1 cellular context compared by ENCODE assay signal in the genomic region with DNA sequence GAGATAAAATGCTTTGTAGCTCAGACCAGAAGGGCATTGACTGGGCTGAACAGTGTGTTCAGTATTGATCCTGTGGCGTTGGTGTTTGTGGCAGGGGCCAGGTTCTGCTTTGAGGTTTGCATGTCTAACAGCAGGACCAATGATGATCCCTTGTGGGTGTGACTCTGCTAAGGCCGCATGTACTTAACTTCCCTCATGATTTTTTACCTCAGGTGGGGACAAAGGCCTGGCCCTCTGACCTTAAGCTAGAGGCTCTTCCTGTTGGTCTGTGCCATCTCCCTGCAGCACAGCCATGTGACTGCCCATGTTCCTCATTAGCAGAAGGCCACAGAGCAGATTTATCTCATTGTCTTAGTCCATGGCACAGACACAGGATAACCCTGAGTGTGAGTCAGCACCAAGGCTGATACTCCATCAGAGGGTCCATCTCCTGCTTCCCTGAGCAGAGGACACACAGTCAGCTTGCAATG.
TF ChIP-seq lines count a peak whose summit lies in the region.

No MANE protein-coding gene starts in this region.

TF ChIP-seq in GM12878, 131 proteins besides CTCF, POLR2A, EP300 and RAD21:
- TF ChIP-seq ZSCAN29 (IDR thresholded peaks at IDR 0.05) (no peak), ASH2L (IDR thresholded peaks at IDR 0.05; ENCODE audit: borderline replicate concordance, low read depth) (no peak), ZNF217 (IDR thresholded peaks at IDR 0.05) (no peak), PML (IDR thresholded peaks at IDR 0.05; ENCODE audit: low read length) (no peak), MTA2 (IDR thresholded peaks at IDR 0.05; ENCODE audit: low read depth) (no peak), GATAD2B (conservative IDR thresholded peaks at IDR 0.05; ENCODE audit: low read depth) (no peak), NFYA (IDR thresholded peaks at IDR 0.05; ENCODE audit: borderline replicate concordance, low read depth, low read length) (no peak)
- TF ChIP-seq, protein P1, sequence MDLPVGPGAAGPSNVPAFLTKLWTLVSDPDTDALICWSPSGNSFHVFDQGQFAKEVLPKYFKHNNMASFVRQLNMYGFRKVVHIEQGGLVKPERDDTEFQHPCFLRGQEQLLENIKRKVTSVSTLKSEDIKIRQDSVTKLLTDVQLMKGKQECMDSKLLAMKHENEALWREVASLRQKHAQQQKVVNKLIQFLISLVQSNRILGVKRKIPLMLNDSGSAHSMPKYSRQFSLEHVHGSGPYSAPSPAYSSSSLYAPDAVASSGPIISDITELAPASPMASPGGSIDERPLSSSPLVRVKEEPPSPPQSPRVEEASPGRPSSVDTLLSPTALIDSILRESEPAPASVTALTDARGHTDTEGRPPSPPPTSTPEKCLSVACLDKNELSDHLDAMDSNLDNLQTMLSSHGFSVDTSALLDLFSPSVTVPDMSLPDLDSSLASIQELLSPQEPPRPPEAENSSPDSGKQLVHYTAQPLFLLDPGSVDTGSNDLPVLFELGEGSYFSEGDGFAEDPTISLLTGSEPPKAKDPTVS (IDR thresholded peaks at IDR 0.05; ENCODE audit: low read depth, low read length) = no peak
